ENCODE assay signal across 1 cellular context in genomic region chr15:76998661-76999285, GRCh38.
TF ChIP-seq lines count a peak whose summit lies in the region.

No MANE protein-coding gene starts in this region.

TF ChIP-seq in neural cell, 6 proteins besides CTCF, POLR2A, EP300 and RAD21 (continued from another document):
- TF ChIP-seq, protein P1, sequence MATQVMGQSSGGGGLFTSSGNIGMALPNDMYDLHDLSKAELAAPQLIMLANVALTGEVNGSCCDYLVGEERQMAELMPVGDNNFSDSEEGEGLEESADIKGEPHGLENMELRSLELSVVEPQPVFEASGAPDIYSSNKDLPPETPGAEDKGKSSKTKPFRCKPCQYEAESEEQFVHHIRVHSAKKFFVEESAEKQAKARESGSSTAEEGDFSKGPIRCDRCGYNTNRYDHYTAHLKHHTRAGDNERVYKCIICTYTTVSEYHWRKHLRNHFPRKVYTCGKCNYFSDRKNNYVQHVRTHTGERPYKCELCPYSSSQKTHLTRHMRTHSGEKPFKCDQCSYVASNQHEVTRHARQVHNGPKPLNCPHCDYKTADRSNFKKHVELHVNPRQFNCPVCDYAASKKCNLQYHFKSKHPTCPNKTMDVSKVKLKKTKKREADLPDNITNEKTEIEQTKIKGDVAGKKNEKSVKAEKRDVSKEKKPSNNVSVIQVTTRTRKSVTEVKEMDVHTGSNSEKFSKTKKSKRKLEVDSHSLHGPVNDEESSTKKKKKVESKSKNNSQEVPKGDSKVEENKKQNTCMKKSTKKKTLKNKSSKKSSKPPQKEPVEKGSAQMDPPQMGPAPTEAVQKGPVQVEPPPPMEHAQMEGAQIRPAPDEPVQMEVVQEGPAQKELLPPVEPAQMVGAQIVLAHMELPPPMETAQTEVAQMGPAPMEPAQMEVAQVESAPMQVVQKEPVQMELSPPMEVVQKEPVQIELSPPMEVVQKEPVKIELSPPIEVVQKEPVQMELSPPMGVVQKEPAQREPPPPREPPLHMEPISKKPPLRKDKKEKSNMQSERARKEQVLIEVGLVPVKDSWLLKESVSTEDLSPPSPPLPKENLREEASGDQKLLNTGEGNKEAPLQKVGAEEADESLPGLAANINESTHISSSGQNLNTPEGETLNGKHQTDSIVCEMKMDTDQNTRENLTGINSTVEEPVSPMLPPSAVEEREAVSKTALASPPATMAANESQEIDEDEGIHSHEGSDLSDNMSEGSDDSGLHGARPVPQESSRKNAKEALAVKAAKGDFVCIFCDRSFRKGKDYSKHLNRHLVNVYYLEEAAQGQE (IDR thresholded peaks at IDR 0.05; ENCODE audit: borderline replicate concordance): no peak
- TF ChIP-seq EZH2 (IDR thresholded peaks at IDR 0.05; ENCODE audit: borderline replicate concordance, insufficient read depth, low read length, poor library complexity, severe bottlenecking) (no peak), SMC3 (conservative IDR thresholded peaks at IDR 0.05; ENCODE audit: poor library complexity) (no peak), TAF1 (IDR thresholded peaks at IDR 0.05; ENCODE audit: low read depth) (no peak), POLR2AphosphoS5 (IDR thresholded peaks at IDR 0.05) (no peak)
